ENCODE assay signal across 10 cellular contexts in the genomic region with DNA sequence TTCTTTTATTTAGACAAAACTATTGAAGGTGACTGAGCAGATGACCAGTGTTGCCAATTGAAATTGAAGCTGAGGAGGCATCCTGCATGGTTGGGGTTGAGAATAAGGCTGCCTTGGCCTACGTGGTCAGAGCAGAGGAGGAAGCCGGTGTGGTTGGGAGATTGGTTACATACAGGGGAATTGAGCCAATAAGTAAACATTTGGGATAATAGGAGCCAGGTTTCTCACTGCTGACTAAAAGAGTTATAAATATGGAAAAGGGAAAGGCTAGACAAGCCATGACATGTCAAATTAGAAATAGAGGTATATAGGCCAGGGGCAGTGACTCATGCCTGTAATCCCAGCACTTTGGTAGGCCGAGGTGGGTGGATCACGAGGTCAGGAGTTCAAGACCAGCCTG.
DNase-seq lines count a peak whose midpoint lies in the region; ATAC-seq, FAIRE-seq and TF ChIP-seq lines count a peak whose summit lies in the region.
"Had no signal": no experiment of that assay in that cellular context is flagged by ENCODE, and none has a peak within 500 bp of the region (broad histone marks: within the 10 kb centered on the region; RNA-seq: fewer than 3 reads in every experiment).

No MANE protein-coding gene starts in this region.

- H3K4me3 ChIP-seq in HFF-Myc (replicated peaks; ENCODE audit: low read depth, low read length), result no peak overlapping the region
- H3K4me3 ChIP-seq: dorsolateral prefrontal cortex had no signal

- FAIRE-seq in RCC 7860 (lab: Jason Lieb, UNC), result peak; percentile 47

- ATAC-seq in HG02610 (IDR thresholded peaks at IDR 0.05; ENCODE audit: unreplicated experiment), result no peak

- DNase-seq in AG08395 (ENCODE audit: low spot score) (peak; percentile 34), HFF-Myc (ENCODE audit: extremely low read depth, low read depth) (peak; percentile 82), RCC 7860 (ENCODE audit: low spot score) (peak; percentile 71), fibroblast of gingiva (ENCODE audit: low read depth) (peak; percentile 83), MV-4-11 (lab: John Stamatoyannopoulos, UW) (no peak), KG1 (lab: John Stamatoyannopoulos, UW) (no peak), COLO829 (ENCODE audit: low spot score) (no peak)
- DNase-seq: activated naive CD4-positive, alpha-beta T cell treated with anti-CD3 and anti-CD28 coated beads, Interleukin-2, amount 10 ng/mL, durations not matched to agents 7 days and 5 days; dorsolateral prefrontal cortex had no signal

- TF ChIP-seq CTCF in HFF-Myc (IDR thresholded peaks at IDR 0.05; ENCODE audit: low read depth, low read length, missing control alignments), result no peak

Comparison
In these comparisons a context has a peak if more than half of its experiments do, and no peak if none do; other contexts are left out.
1. DNase-seq: peak in AG08395 (single experiment), HFF-Myc (single experiment), RCC 7860 (single experiment) and fibroblast of gingiva (single experiment); none in MV-4-11 (single experiment), KG1 (single experiment) and COLO829 (single experiment).